ENCODE assay signal across 9 cellular contexts in the genomic region with DNA sequence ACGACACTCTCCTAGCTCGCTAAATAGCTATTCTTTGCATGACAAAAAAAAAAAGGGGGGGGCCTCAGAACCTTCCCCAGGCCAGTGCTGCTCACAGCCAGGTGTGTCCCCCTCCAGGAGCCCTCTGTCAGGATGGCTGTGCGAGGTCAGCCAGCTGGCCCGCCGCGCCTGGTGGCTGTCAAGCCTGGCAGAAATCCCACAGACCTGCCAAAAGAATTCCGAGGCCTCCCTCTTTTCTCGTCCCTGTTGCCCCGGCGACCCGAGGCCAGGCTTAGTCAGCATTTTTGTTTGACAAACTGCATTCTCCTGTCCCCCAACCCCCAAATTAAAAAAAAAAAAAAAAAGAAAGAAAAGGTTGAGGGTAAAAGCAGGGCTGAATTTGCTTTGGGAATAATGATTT.
DNase-seq lines count a peak whose midpoint lies in the region; ATAC-seq and TF ChIP-seq lines count a peak whose summit lies in the region.
"Had no signal": no experiment of that assay in that cellular context is flagged by ENCODE, and none has a peak within 500 bp of the region (broad histone marks: within the 10 kb centered on the region; RNA-seq: fewer than 3 reads in every experiment).

No MANE protein-coding gene starts in this region.

- H3K36me3 Mint-ChIP-seq in WTC11: peaks cover 2% of the 10 kb centered on the region; the same call in 1 of the 2 replicates
- H3K36me3 Mint-ChIP-seq in activated naive CD4-positive, alpha-beta T cell treated with anti-CD3 and anti-CD28 coated beads, Interleukin-2, amount 50 U/mL, for 72 hours: no peaks in the 10 kb centered on the region

- H3K27me3 ChIP-seq in left ventricle myocardium inferior (ENCODE audit: low read depth) (no peaks in the 10 kb centered on the region), trophoblast cell (ENCODE audit: insufficient read depth, low read length) (no peaks in the 10 kb centered on the region)

- TF ChIP-seq CTCF in WTC11 (IDR thresholded peaks at IDR 0.05) (no peak), left ventricle myocardium inferior (IDR thresholded peaks at IDR 0.05; ENCODE audit: borderline replicate concordance) (no peak)

- H3K79me2 ChIP-seq in trophoblast cell (ENCODE audit: control insufficient read depth, insufficient read depth, low read length, poor library complexity): peaks cover 4% of the 10 kb centered on the region

- H3K4me3 ChIP-seq in left ventricle myocardium inferior (peak overlapping the region; percentile 18), trophoblast cell (ENCODE audit: low read depth, low read length) (no peak overlapping the region)

- no peak overlapping the region for H3K4ac ChIP-seq in trophoblast cell (ENCODE audit: low read depth, low read length)

- no peak overlapping the region for H4K12ac ChIP-seq in trophoblast cell (ENCODE audit: low read depth, low read length)

- H3K23ac ChIP-seq in trophoblast cell (ENCODE audit: low read length): no peak overlapping the region

- H3K27ac ChIP-seq in left ventricle myocardium inferior (replicated peaks) (peak overlapping the region; percentile 41), trophoblast cell (ENCODE audit: low read depth, low read length) (peak overlapping the region; percentile 86)

- WGBS in trophoblast cell (ENCODE audit: extremely low coverage, insufficient coverage, insufficient read length): no CpG with 5 or more reads among the region's 11 CpGs

- peak overlapping the region; percentile 42 for H3K4me2 ChIP-seq in trophoblast cell (ENCODE audit: low read length)

- peaks cover 6% of the 10 kb centered on the region for H3K36me3 ChIP-seq in left ventricle myocardium inferior
- peaks cover 0 to 7% of the 10 kb centered on the region in 2 experiments for H3K36me3 ChIP-seq in trophoblast cell (ENCODE audit: control insufficient read depth in 1 of 2, insufficient read depth in 2 of 2, low read length in 2 of 2)

- peak overlapping the region; percentile 82 for H2BK12ac ChIP-seq in trophoblast cell (ENCODE audit: low read length)

- H3K4me1 Mint-ChIP-seq in WTC11: peaks cover 51% of the 10 kb centered on the region

- H4K8ac ChIP-seq in trophoblast cell (ENCODE audit: low read depth, low read length): no peak overlapping the region

- DNase-seq in GM03348 (ENCODE audit: low spot score): peak; percentile 47
- peak; percentile 74 for DNase-seq in WTC11 (ENCODE audit: low spot score)
- peak; percentile 73 for DNase-seq in left ventricle myocardium inferior
- no peak for DNase-seq in trophoblast cell
- DNase-seq in activated CD4-positive, alpha-beta T cell treated with anti-CD3 and anti-CD28 coated beads, Interleukin-2, amount 50 U/mL, for 4 hours: no peak
- DNase-seq in activated naive CD4-positive, alpha-beta T cell treated with anti-CD3 and anti-CD28 coated beads, Interleukin-2, amount 50 U/mL, for 72 hours (ENCODE audit: low spot score in 2 of 2): no peak
- DNase-seq in activated T-cell treated with anti-CD3 and anti-CD28 coated beads, Interleukin-2, amount 50 U/mL, for 1 hour: no peak
- DNase-seq: activated B cell treated with CpG ODN at 0.5 μM for 24 hours had no signal

- H3K14ac ChIP-seq in trophoblast cell (ENCODE audit: low read length): no peak overlapping the region

- H2BK5ac ChIP-seq in trophoblast cell (ENCODE audit: low read depth, low read length, poor library complexity): peak overlapping the region; percentile 80

- POLR2A ChIA-PET in WTC11 (lab: Charles Lee): interaction anchor here (0.6 to 0.7 kb wide), 3 partner anchors 106 to 166 kb away, joined by 3 to 4 read pairs (median 4); no protein-coding TSS in a partner anchor

- no peaks in the 10 kb centered on the region for H3K9me3 ChIP-seq in left ventricle myocardium inferior (replicated peaks)
- no peaks in the 10 kb centered on the region for H3K9me3 ChIP-seq in trophoblast cell (ENCODE audit: insufficient read depth, low read depth, low read length)

- peak overlapping the region; percentile 57 for H4K91ac ChIP-seq in trophoblast cell (ENCODE audit: low read depth, low read length)

- no peaks in the 10 kb centered on the region for H3K27me3 Mint-ChIP-seq in WTC11 (ENCODE audit: low read depth)

- no peak overlapping the region for H3K27ac Mint-ChIP-seq in WTC11
- H3K27ac Mint-ChIP-seq in activated naive CD4-positive, alpha-beta T cell treated with anti-CD3 and anti-CD28 coated beads, Interleukin-2, amount 50 U/mL, for 72 hours: no peak overlapping the region
- H3K27ac Mint-ChIP-seq: activated B cell treated with CpG ODN at 0.5 μM for 24 hours had no signal

- no peak overlapping the region for H2AK5ac ChIP-seq in trophoblast cell (ENCODE audit: low read length)

- intact Hi-C loops in left ventricle myocardium inferior (cut with micrococcal nuclease): no loop called here

- peaks cover 11% of the 10 kb centered on the region for H3K79me1 ChIP-seq in trophoblast cell (ENCODE audit: low read length)

- H3K9ac ChIP-seq in trophoblast cell (ENCODE audit: low read length): no peak overlapping the region

- no peak overlapping the region for H2AFZ ChIP-seq in trophoblast cell (ENCODE audit: insufficient read depth, low read length, poor library complexity)

- no peak overlapping the region for H3K18ac ChIP-seq in trophoblast cell (ENCODE audit: low read length)

- peak overlapping the region; percentile 91 for H2BK120ac ChIP-seq in trophoblast cell (ENCODE audit: insufficient read depth, low read length, poor library complexity)

- H3K4me1 ChIP-seq in left ventricle myocardium inferior: peaks cover 77% of the 10 kb centered on the region
- H3K4me1 ChIP-seq in trophoblast cell (ENCODE audit: control insufficient read depth in 1 of 2, insufficient read depth in 2 of 2, low read length in 2 of 2): peaks cover 10 to 23% of the 10 kb centered on the region in 2 experiments

- no peaks in the 10 kb centered on the region for H3K9me3 Mint-ChIP-seq in WTC11
- no peaks in the 10 kb centered on the region for H3K9me3 Mint-ChIP-seq in activated naive CD4-positive, alpha-beta T cell treated with anti-CD3 and anti-CD28 coated beads, Interleukin-2, amount 50 U/mL, for 72 hours
- H3K9me3 Mint-ChIP-seq: activated B cell treated with CpG ODN at 0.5 μM for 24 hours had no signal

- H3K4me3 Mint-ChIP-seq in WTC11: 0 out of 2 replicates have a peak overlapping the region, but pooled peaks have one; percentile 19
- H3K4me3 Mint-ChIP-seq: activated B cell treated with CpG ODN at 0.5 μM for 24 hours had no signal

- ATAC-seq in WTC11 (peak; percentile 82), GM21528 (IDR thresholded peaks at IDR 0.05; ENCODE audit: low FRiP score, unreplicated experiment) (no peak)
- no peak for ATAC-seq in activated naive CD4-positive, alpha-beta T cell treated with anti-CD3 and anti-CD28 coated beads, Interleukin-2, amount 50 U/mL, for 72 hours

- CTCF ChIA-PET in WTC11 (lab: Charles Lee): interaction anchor here (0.9 to 2.5 kb wide), 6 partner anchors 32 to 343 kb away, joined by 3 to 6 read pairs (median 5); no protein-coding TSS in a partner anchor

TF ChIP-seq in WTC11, 78 proteins besides CTCF, POLR2A, EP300 and RAD21 (continues in another document):
- TF ChIP-seq ZNF423 (CRISPR knock-in tag; IDR thresholded peaks at IDR 0.05) (no peak), ZNF671 (CRISPR knock-in tag; IDR thresholded peaks at IDR 0.05) (no peak), ZNF121 (CRISPR knock-in tag; IDR thresholded peaks at IDR 0.05) (no peak), ZBTB21 (CRISPR knock-in tag; IDR thresholded peaks at IDR 0.05; ENCODE audit: borderline replicate concordance) (no peak), CBFB (CRISPR knock-in tag; IDR thresholded peaks at IDR 0.05; ENCODE audit: low read depth) (no peak), FOXP1 (CRISPR knock-in tag; IDR thresholded peaks at IDR 0.05; ENCODE audit: borderline replicate concordance) (no peak), ZNF219 (CRISPR knock-in tag; IDR thresholded peaks at IDR 0.05; ENCODE audit: borderline replicate concordance) (no peak)
- TF ChIP-seq, protein P1, sequence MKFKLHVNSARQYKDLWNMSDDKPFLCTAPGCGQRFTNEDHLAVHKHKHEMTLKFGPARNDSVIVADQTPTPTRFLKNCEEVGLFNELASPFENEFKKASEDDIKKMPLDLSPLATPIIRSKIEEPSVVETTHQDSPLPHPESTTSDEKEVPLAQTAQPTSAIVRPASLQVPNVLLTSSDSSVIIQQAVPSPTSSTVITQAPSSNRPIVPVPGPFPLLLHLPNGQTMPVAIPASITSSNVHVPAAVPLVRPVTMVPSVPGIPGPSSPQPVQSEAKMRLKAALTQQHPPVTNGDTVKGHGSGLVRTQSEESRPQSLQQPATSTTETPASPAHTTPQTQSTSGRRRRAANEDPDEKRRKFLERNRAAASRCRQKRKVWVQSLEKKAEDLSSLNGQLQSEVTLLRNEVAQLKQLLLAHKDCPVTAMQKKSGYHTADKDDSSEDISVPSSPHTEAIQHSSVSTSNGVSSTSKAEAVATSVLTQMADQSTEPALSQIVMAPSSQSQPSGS (CRISPR knock-in tag; IDR thresholded peaks at IDR 0.05; ENCODE audit: borderline replicate concordance, low read depth): no peak
- TF ChIP-seq, protein P2, sequence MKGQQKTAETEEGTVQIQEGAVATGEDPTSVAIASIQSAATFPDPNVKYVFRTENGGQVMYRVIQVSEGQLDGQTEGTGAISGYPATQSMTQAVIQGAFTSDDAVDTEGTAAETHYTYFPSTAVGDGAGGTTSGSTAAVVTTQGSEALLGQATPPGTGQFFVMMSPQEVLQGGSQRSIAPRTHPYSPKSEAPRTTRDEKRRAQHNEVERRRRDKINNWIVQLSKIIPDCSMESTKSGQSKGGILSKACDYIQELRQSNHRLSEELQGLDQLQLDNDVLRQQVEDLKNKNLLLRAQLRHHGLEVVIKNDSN (CRISPR knock-in tag; IDR thresholded peaks at IDR 0.05): no peak
- TF ChIP-seq, protein P3, sequence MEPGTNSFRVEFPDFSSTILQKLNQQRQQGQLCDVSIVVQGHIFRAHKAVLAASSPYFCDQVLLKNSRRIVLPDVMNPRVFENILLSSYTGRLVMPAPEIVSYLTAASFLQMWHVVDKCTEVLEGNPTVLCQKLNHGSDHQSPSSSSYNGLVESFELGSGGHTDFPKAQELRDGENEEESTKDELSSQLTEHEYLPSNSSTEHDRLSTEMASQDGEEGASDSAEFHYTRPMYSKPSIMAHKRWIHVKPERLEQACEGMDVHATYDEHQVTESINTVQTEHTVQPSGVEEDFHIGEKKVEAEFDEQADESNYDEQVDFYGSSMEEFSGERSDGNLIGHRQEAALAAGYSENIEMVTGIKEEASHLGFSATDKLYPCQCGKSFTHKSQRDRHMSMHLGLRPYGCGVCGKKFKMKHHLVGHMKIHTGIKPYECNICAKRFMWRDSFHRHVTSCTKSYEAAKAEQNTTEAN (CRISPR knock-in tag; IDR thresholded peaks at IDR 0.05): no peak

Comparison
In these comparisons a context has a peak if more than half of its experiments do, and no peak if none do; other contexts are left out.
1. DNase-seq: peak in GM03348 (single experiment), WTC11 (single experiment) and left ventricle myocardium inferior (single experiment); none in trophoblast cell (0 of 2), activated CD4-positive, alpha-beta T cell treated with anti-CD3 and anti-CD28 coated beads, Interleukin-2, amount 50 U/mL, for 4 hours (0 of 2), activated naive CD4-positive, alpha-beta T cell treated with anti-CD3 and anti-CD28 coated beads, Interleukin-2, amount 50 U/mL, for 72 hours (0 of 2) and activated T-cell treated with anti-CD3 and anti-CD28 coated beads, Interleukin-2, amount 50 U/mL, for 1 hour (single experiment).